26 cellular contexts compared by ENCODE assay signal in genomic region chr5:156258934-156259333, GRCh38.
"Had no signal": no experiment of that assay in that cellular context is flagged by ENCODE, and none has a peak within 500 bp of the region (broad histone marks: within the 10 kb centered on the region; RNA-seq: fewer than 3 reads in every experiment).

No MANE protein-coding gene starts in this region.

- H3K27me3 ChIP-seq: neural progenitor cell, ovary, right lobe of liver, sigmoid colon, stomach, thyroid gland, tibial nerve, upper lobe of left lung, vagina had no signal

- H3K36me3 ChIP-seq: neural progenitor cell, ovary, right lobe of liver, sigmoid colon, stomach, thoracic aorta, thyroid gland, tibial nerve, upper lobe of left lung, vagina had no signal

- ATAC-seq: natural killer cell; right cardiac atrium; right lobe of liver; stimulated activated effector memory CD8-positive, alpha-beta T cell treated with anti-CD3 and anti-CD28 coated beads, Interleukin-12 subunit alpha, Interleukin-12 subunit beta, amount 100 ng/mL, for 72 hours; stimulated activated naive B cell treated with anti-CD40 and anti-IgM and Interleukin-4, amounts not matched to agents 10 μg/mL and 1 μg/mL and 100 μg/mL, for 72 hours had no signal

- H3K4me3 ChIP-seq: neural progenitor cell, ovary, psoas muscle, right lobe of liver, sigmoid colon, stomach, thoracic aorta, thyroid gland, tibial nerve, upper lobe of left lung, vagina had no signal

- FAIRE-seq: small intestine, urothelium cell line had no signal

- H3K4me2 ChIP-seq: neural progenitor cell had no signal

- H3K4me1 ChIP-seq: neural progenitor cell, parathyroid adenoma, psoas muscle, right lobe of liver, sigmoid colon, stomach, thyroid gland, tibial nerve, upper lobe of left lung, vagina had no signal

- DNase-seq: natural killer cell; occipital lobe; ovary; posterior cingulate gyrus; psoas muscle; right cardiac atrium; right lobe of liver; sigmoid colon; small intestine; stimulated activated CD4-positive, alpha-beta T cell treated with anti-CD3 and anti-CD28 coated beads, Interleukin-15, amount 100 ng/mL, for 24 hours; stimulated activated CD4-positive, alpha-beta T cell treated with anti-CD3 and anti-CD28 coated beads, Interleukin-2, amount 100 ng/mL, for 24 hours; stimulated activated CD4-positive, alpha-beta T cell treated with anti-CD3 and anti-CD28 coated beads, Interleukin-2, amount 100 ng/mL, for 48 hours; stimulated activated CD4-positive, alpha-beta T cell treated with anti-CD3 and anti-CD28 coated beads, Interleukin-4, amount 100 ng/mL, for 24 hours; stimulated activated naive B cell treated with anti-CD40 and anti-IgM and Interleukin-4, amounts not matched to agents 10 μg/mL and 1 μg/mL and 100 μg/mL, for 72 hours; stimulated activated naive CD4-positive, alpha-beta T cell treated with Interleukin-2 at 50 U/mL for 16 hours; stomach; thyroid gland; trophoblast cell; upper lobe of left lung had no signal

- H3K9me3 ChIP-seq: ovary, psoas muscle, right lobe of liver, sigmoid colon, stomach, thoracic aorta, thyroid gland, tibial nerve, upper lobe of left lung, vagina had no signal

- H2AFZ ChIP-seq: neural progenitor cell, parathyroid adenoma had no signal

- H3K27ac ChIP-seq: neural progenitor cell, ovary, parathyroid adenoma, psoas muscle, right lobe of liver, sigmoid colon, stomach, thoracic aorta, thyroid gland, tibial nerve, upper lobe of left lung, vagina had no signal
